16 cellular contexts compared by ENCODE assay signal in the genomic region with DNA sequence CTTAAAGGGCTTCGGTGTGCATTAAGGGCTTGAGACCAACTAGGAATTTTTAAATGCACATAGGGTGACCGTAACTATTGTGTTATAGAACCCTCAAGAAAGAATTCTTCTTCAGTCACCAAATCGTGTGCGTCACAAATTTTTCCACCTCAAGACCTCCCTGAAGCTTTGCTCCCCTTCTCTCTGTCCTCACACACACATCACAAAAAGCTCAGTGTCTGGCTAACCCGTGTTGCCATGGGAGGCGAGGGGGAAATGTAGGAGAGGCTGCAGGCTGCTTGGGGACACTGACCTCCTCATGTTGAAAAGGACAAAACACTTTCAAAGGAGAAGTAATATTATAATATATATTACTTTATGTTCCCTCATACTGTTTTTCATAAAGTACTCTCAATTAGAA. TPM values are rescaled to one million over a fixed set of nuclear protein-coding genes. Genes with fewer than 3 reads are reported as not detected.
"Had no signal": no experiment of that assay in that cellular context is flagged by ENCODE, and none has a peak within 500 bp of the region (broad histone marks: within the 10 kb centered on the region; RNA-seq: fewer than 3 reads in every experiment).

No MANE protein-coding gene starts in this region.

- H3K27me3 ChIP-seq: hepatocyte, spleen, thyroid gland had no signal

- DNase-seq: activated CD4-positive, alpha-beta T cell treated with anti-CD3 and anti-CD28 coated beads for 1 hour; activated CD4-positive, alpha-beta T cell treated with anti-CD3 and anti-CD28 coated beads, Interleukin-2, amount 50 U/mL, for 1 hour; activated CD8-positive, alpha-beta T cell treated with anti-CD3 and anti-CD28 coated beads, Interleukin-2, amount 10 ng/mL, durations not matched to agents 7 days and 5 days; activated naive CD4-positive, alpha-beta T cell; activated naive CD8-positive, alpha-beta T cell treated with anti-CD3 and anti-CD28 coated beads for 36 hours; activated T-cell treated with anti-CD3 and anti-CD28 coated beads, Interleukin-2, amount 50 U/mL, for 1 hour; effector CD4-positive, alpha-beta T cell; foreskin keratinocyte; left ventricle myocardium superior; mammary epithelial cell; spleen; stimulated activated CD4-positive, alpha-beta T cell treated with anti-CD3 and anti-CD28 coated beads, Interleukin-4, amount 100 ng/mL, for 24 hours; stimulated activated naive CD4-positive, alpha-beta T cell treated with Interleukin-2 at 50 U/mL for 16 hours; T-helper 1 cell; thyroid gland had no signal

- H3K36me3 ChIP-seq: spleen, thyroid gland had no signal

- H3K4me1 ChIP-seq: foreskin keratinocyte, spleen had no signal

- H3K9me3 ChIP-seq: spleen, thyroid gland had no signal

- ATAC-seq: activated CD8-positive, alpha-beta T cell treated with anti-CD3 and anti-CD28 coated beads, Interleukin-2, amount 10 ng/mL, durations not matched to agents 7 days and 5 days; foreskin keratinocyte; left ventricle myocardium superior had no signal

- H3K27ac ChIP-seq: foreskin keratinocyte, hepatocyte, spleen, thyroid gland had no signal

- H3K4me3 ChIP-seq: hepatocyte, spleen had no signal

RNA-seq across cellular contexts. Expression of gene SSPN, which starts 10.6 kb away (rescaled TPM):
- total RNA-seq: activated CD8-positive, alpha-beta T cell treated with anti-CD3 and anti-CD28 coated beads, Interleukin-2, amount 10 ng/mL, durations not matched to agents 7 days and 5 days; activated naive CD8-positive, alpha-beta T cell treated with anti-CD3 and anti-CD28 coated beads for 36 hours had no signal
